Comparison of ENCODE assay signal across 25 cellular contexts in genomic region chr17:82218349-82219075, GRCh38. TPM values are rescaled to one million over a fixed set of nuclear protein-coding genes. Genes with fewer than 3 reads are reported as not detected.
A peak's percentile ranks its signal among the peaks of the same experiment; 100 is the strongest.
DNase-seq lines count a peak whose midpoint lies in the region; ATAC-seq, FAIRE-seq and TF ChIP-seq lines count a peak whose summit lies in the region.
"Had no signal": no experiment of that assay in that cellular context is flagged by ENCODE, and none has a peak within 500 bp of the region (broad histone marks: within the 10 kb centered on the region; RNA-seq: fewer than 3 reads in every experiment).

No MANE protein-coding gene starts in this region.

- H4K20me1 ChIP-seq in K562 (replicated peaks; ENCODE audit: control insufficient read depth, insufficient read depth, low read length), result no peaks in the 10 kb centered on the region

- peak overlapping the region; percentile 80 for H3K23ac ChIP-seq in neuronal stem cell (ENCODE audit: low read depth, low read length, poor library complexity)

- no peak overlapping the region for H2BK5ac ChIP-seq in neuronal stem cell (ENCODE audit: low read length)

- no peak overlapping the region for H3K4me3 ChIP-seq in left ventricle myocardium inferior
- H3K4me3 ChIP-seq in K562, result no peak overlapping the region
- no peak overlapping the region for H3K4me3 ChIP-seq in neuronal stem cell (ENCODE audit: low read length in 2 of 2)
- no peak overlapping the region for H3K4me3 ChIP-seq in aorta (ENCODE audit: low read length in 2 of 2)
- H3K4me3 ChIP-seq: cardiac muscle cell, GM23248, heart right ventricle, MG63, tibial artery had no signal

- peak overlapping the region; percentile 81 for H2BK15ac ChIP-seq in neuronal stem cell (ENCODE audit: low read length)

- H3K27ac ChIP-seq in left ventricle myocardium inferior (replicated peaks) (no peak overlapping the region), K562 (ENCODE audit: extremely low read depth, low read depth, low read length) (peak overlapping the region; percentile 98; the same call in 2 of the 3 replicates), neuronal stem cell (replicated peaks; ENCODE audit: low read length) (no peak overlapping the region), aorta (ENCODE audit: low read depth in 1 of 2, low read length in 2 of 2) (no peak overlapping the region)
- H3K27ac ChIP-seq: cardiac muscle cell had no signal

- WGBS in K562 (ENCODE audit: insufficient coverage, low coverage, missing lambda C conversion rate), result 96% methylated on average over 17 of the region's 32 CpGs
- WGBS in neuronal stem cell (ENCODE audit: extremely low coverage in 2 of 2, insufficient read length in 2 of 2, insufficient replicate concordance in 1 of 2), 2 donors, result no CpG with 5 or more reads among the region's 32 CpGs
- WGBS in aorta, 2 donors, result 92 to 95% methylated on average over 30 to 32 of the region's 32 CpGs

- intact Hi-C loops in Right ventricle myocardium inferior (cut with DNase I) (no loop called here), left ventricle myocardium inferior (cut with micrococcal nuclease) (no loop called here), K562 (cut with micrococcal nuclease) (no loop called here), aorta (cut with DNase I) (no loop called here)

- no peak overlapping the region for H3K4me2 ChIP-seq in K562 (ENCODE audit: insufficient read depth, low read length)
- no peak overlapping the region for H3K4me2 ChIP-seq in neuronal stem cell (ENCODE audit: insufficient read depth, low read length, poor library complexity, severe bottlenecking)

- no peak for TF ChIP-seq POLR2A in K562 (conservative IDR thresholded peaks at IDR 0.05)

- ATAC-seq in Right ventricle myocardium inferior (no peak), K562 (no peak), aorta (ENCODE audit: low FRiP score) (no peak)
- ATAC-seq: activated CD8-positive, alpha-beta T cell treated with anti-CD3 and anti-CD28 coated beads, Interleukin-2, amount 10 ng/mL, durations not matched to agents 7 days and 5 days; stimulated activated naive CD8-positive, alpha-beta T cell treated with anti-CD3 and anti-CD28 coated beads, Interleukin-15, Interleukin-2, amounts not matched to agents 100 U/mL and 50 U/mL, for 24 hours had no signal

- no peak overlapping the region for H3K4ac ChIP-seq in neuronal stem cell (ENCODE audit: low read length)

- H4K8ac ChIP-seq in neuronal stem cell (ENCODE audit: low read depth, low read length), result peak overlapping the region; percentile 6

- H3K27me3 ChIP-seq in left ventricle myocardium inferior (ENCODE audit: low read depth) (no peaks in the 10 kb centered on the region), K562 (ENCODE audit: control insufficient read depth in 2 of 2, insufficient read depth in 2 of 2, low read length in 2 of 2) (no peaks in the 10 kb centered on the region), neuronal stem cell (ENCODE audit: control insufficient read depth in 3 of 3, insufficient read depth in 3 of 3, low read depth in 1 of 3, low read length in 3 of 3) (no peaks in the 10 kb centered on the region), aorta (ENCODE audit: control insufficient read depth in 1 of 2, insufficient read depth in 2 of 2, low read length in 1 of 2) (no peaks in the 10 kb centered on the region)
- H3K27me3 ChIP-seq: BE2C, cardiac muscle cell, heart right ventricle, MG63, tibial artery had no signal

- H3K79me2 ChIP-seq in K562 (ENCODE audit: control insufficient read depth, insufficient read depth, low read length), result peaks cover under 1% of the 10 kb centered on the region; the same call in 2 of the 3 replicates

- CTCF ChIA-PET in K562 (lab: Yijun Ruan, JAX; ENCODE audit: low intra/inter-chr PET ratio), result no interaction called here

- H3K36me3 ChIP-seq in left ventricle myocardium inferior (no peaks in the 10 kb centered on the region), K562 (ENCODE audit: control insufficient read depth, insufficient read depth, low read length) (no peaks in the 10 kb centered on the region), neuronal stem cell (replicated peaks in 1 of 2; ENCODE audit: control insufficient read depth in 2 of 2, insufficient read depth in 2 of 2, low read length in 2 of 2) (no peaks in the 10 kb centered on the region), aorta (ENCODE audit: control insufficient read depth in 1 of 2, insufficient read depth in 2 of 2, low read length in 1 of 2) (no peaks in the 10 kb centered on the region)
- H3K36me3 ChIP-seq: BE2C, cardiac muscle cell, heart right ventricle, MG63, tibial artery had no signal

- in situ Hi-C loops in K562 (cut with MboI), result no loop called here

- no peaks in the 10 kb centered on the region for H3K9me1 ChIP-seq in K562 (ENCODE audit: control insufficient read depth, insufficient read depth, low read length)

- H3K9ac ChIP-seq in K562 (ENCODE audit: insufficient read depth in 1 of 2, low read depth in 2 of 2, low read length in 2 of 2) (peak overlapping the region; percentile 74 to 78; a peak in 3 of 4 replicates), neuronal stem cell (ENCODE audit: low read depth, low read length, poor library complexity) (peak overlapping the region; percentile 44)

- no TSS peak for BruUV-seq in K562 (replicated peaks; lab: Mats Ljungman, UMichigan)

- H4K91ac ChIP-seq in neuronal stem cell (ENCODE audit: low read depth, low read length, poor library complexity), result no peak overlapping the region

- H2BK120ac ChIP-seq in neuronal stem cell (ENCODE audit: low read depth, low read length), result no peak overlapping the region

- TF ChIP-seq EP300 in K562 (IDR thresholded peaks at IDR 0.05; ENCODE audit: low read length), result no peak

- H3K79me1 ChIP-seq in neuronal stem cell (ENCODE audit: low read depth, low read length), result no peaks in the 10 kb centered on the region

- peak overlapping the region; percentile 71 for H3K14ac ChIP-seq in neuronal stem cell (ENCODE audit: low read length)

- peak overlapping the region; percentile 56 for H2AK5ac ChIP-seq in neuronal stem cell (ENCODE audit: low read depth, low read length)

- DNase-seq in Right ventricle myocardium inferior (ENCODE audit: missing footprints) (peak; percentile 49), left ventricle myocardium inferior (no peak), K562 (ENCODE audit: extremely low read depth in 1 of 4, low spot score in 3 of 4) (no peak), neuronal stem cell (ENCODE audit: low spot score) (no peak), aorta (peak; percentile 52 to 67), NCI-H146 treated with DMSO at 0.1 percent for 48 hours (lab: John Stamatoyannopoulos, UW; ENCODE audit: unreplicated experiment) (no peak), NCI-H1092 (lab: John Stamatoyannopoulos, UW) (no peak), NCI-H2196 treated with DMSO at 0.1 percent for 48 hours (lab: John Stamatoyannopoulos, UW; ENCODE audit: unreplicated experiment) (no peak)
- DNase-seq: activated B cell treated with CpG ODN at 0.5 μM for 24 hours; activated CD8-positive, alpha-beta T cell treated with anti-CD3 and anti-CD28 coated beads, Interleukin-2, amount 10 ng/mL, durations not matched to agents 7 days and 5 days; activated naive CD4-positive, alpha-beta T cell; midbrain; NCI-H1436 treated with DMSO at 0.1 percent for 48 hours; NCI-H69; small intestine; stimulated activated CD4-positive, alpha-beta T cell treated with anti-CD3 and anti-CD28 coated beads, Interleukin-4, amount 100 ng/mL, for 1 hour; stimulated activated naive CD8-positive, alpha-beta T cell treated with anti-CD3 and anti-CD28 coated beads, Interleukin-15, Interleukin-2, amounts not matched to agents 100 U/mL and 50 U/mL, for 24 hours had no signal

- H3K18ac ChIP-seq in neuronal stem cell (ENCODE audit: low read length), result peak overlapping the region; percentile 64

- no peak for TF ChIP-seq RAD21 in K562 (CRISPR knock-in tag; conservative IDR thresholded peaks at IDR 0.05 in 1 of 2, IDR thresholded peaks at IDR 0.05 in 1 of 2)

- POLR2A ChIA-PET in K562 (lab: Yijun Ruan, JAX), result no interaction called here

- TF ChIP-seq CTCF in left ventricle myocardium inferior (IDR thresholded peaks at IDR 0.05; ENCODE audit: borderline replicate concordance), result no peak
- TF ChIP-seq CTCF in K562 (IDR thresholded peaks at IDR 0.05 in 2 of 3, conservative IDR thresholded peaks at IDR 0.05 in 1 of 3; ENCODE audit: insufficient read depth in 2 of 3, low read depth in 1 of 3, low read length in 3 of 3), result no peak

- H2AFZ ChIP-seq in K562 (ENCODE audit: low read depth, low read length) (no peak overlapping the region), neuronal stem cell (ENCODE audit: low read length) (no peak overlapping the region)
- H2AFZ ChIP-seq: GM23248 had no signal

- H2BK12ac ChIP-seq in neuronal stem cell (ENCODE audit: low read length), result peak overlapping the region; percentile 90

- peaks cover 33% of the 10 kb centered on the region for H3K4me1 ChIP-seq in left ventricle myocardium inferior
- H3K4me1 ChIP-seq in K562 (replicated peaks in 1 of 2; ENCODE audit: control insufficient read depth in 2 of 2, insufficient read depth in 2 of 2, low read length in 2 of 2), result peaks cover 43 to 70% of the 10 kb centered on the region in 2 experiments
- peaks cover 1 to 12% of the 10 kb centered on the region in 2 donors for H3K4me1 ChIP-seq in neuronal stem cell (ENCODE audit: control insufficient read depth in 2 of 2, insufficient read depth in 1 of 2, low read depth in 1 of 2, low read length in 2 of 2)
- H3K4me1 ChIP-seq in aorta (ENCODE audit: control insufficient read depth in 1 of 2, insufficient read depth in 2 of 2, low read length in 2 of 2), result no peaks in the 10 kb centered on the region

- FAIRE-seq in K562 (lab: Jason Lieb, UNC), result no peak
- FAIRE-seq: A204.1, small intestine had no signal

- H3K9me3 ChIP-seq in left ventricle myocardium inferior (replicated peaks) (no peaks in the 10 kb centered on the region), K562 (replicated peaks; ENCODE audit: control insufficient read depth, insufficient read depth, low read depth, low read length) (no peaks in the 10 kb centered on the region), neuronal stem cell (replicated peaks in 1 of 2; ENCODE audit: control insufficient read depth in 2 of 2, insufficient read depth in 1 of 2, low read depth in 1 of 2, low read length in 2 of 2) (no peaks in the 10 kb centered on the region), aorta (ENCODE audit: control insufficient read depth, low read length) (no peaks in the 10 kb centered on the region)
- H3K9me3 ChIP-seq: BE2C, Caco-2, heart right ventricle, MG63, tibial artery had no signal

RNA-seq across cellular contexts. Expression of gene CCDC57, which starts 5.9 kb away (rescaled TPM):
- total RNA-seq in Right ventricle myocardium inferior (7.9 TPM), left ventricle myocardium inferior (8.1 TPM), K562 (2014; rRNA removed) (13.6 and 19.0 TPM in 2 replicates), K562 (2014; rRNA removed; fragmentation: Illumina TruSeq; extraction: Trizol) (10.7 TPM in 2 replicates), K562 (2015; rRNA removed; fragmentation: Illumina TruSeq; extraction: Trizol) (17.1 and 18.1 TPM in 2 replicates), K562 (2021) (33.8 and 36.0 TPM in 2 replicates), aorta (10 to 100 TPM; 31.2 to 53.4 TPM)
- 238 and 466 TPM in 2 replicates for total RNA-seq in K562 (2011; cell fraction: chromatin; rRNA removed; ENCODE audit: low replicate concordance)
- total RNA-seq in K562 (2011; cell fraction: nucleolus; rRNA removed), result 176 and 211 TPM in 2 replicates
- total RNA-seq in K562 (2011; cell fraction: nucleoplasm; rRNA removed), result 135 and 163 TPM in 2 replicates
- polyA plus RNA-seq in K562 (2011; rRNA removed) (26.3 and 31.1 TPM in 2 replicates), K562 (2014; fragmentation: Illumina TruSeq; extraction: Trizol) (12.9 and 19.9 TPM in 2 replicates), K562 (2014; fragmentation: Nextera tagmentation; extraction: Ambion mirVana) (1 to 10 TPM in 1 of 2 experiments, under 1 TPM in 1; 0.83 to 1.1 TPM), K562 (2014; rRNA removed) (34.8 and 36.2 TPM in 2 replicates), aorta (100 to 1,000 TPM in 1 of 2 donors, 10 to 100 TPM in 1; 17.8 to 145 TPM)
- polyA plus RNA-seq in K562 (2011; cell fraction: cytosol; rRNA removed), result 15.4 and 18.8 TPM in 2 replicates
- 146 and 224 TPM in 2 replicates for polyA plus RNA-seq in K562 (2011; cell fraction: nucleus; rRNA removed)
- polyA plus RNA-seq in K562 (2012), result 20.1 and 38.4 TPM in 2 replicates
- 15.9 and 16.8 TPM in 2 replicates for polyA minus RNA-seq in K562 (2011; rRNA and poly(A)+ RNA removed)
- polyA minus RNA-seq in K562 (2011; cell fraction: cytosol; rRNA and poly(A)+ RNA removed), result 12.2 and 13.1 TPM in 2 replicates
- polyA minus RNA-seq in K562 (2011; cell fraction: nucleus; rRNA and poly(A)+ RNA removed), result 47.4 and 49.1 TPM in 2 replicates
- polyA plus RNA-seq in neuronal stem cell (2013, experiment 1 of 2), result 26.0 TPM
- polyA plus RNA-seq in neuronal stem cell (2013, experiment 2 of 2), result 24.0 TPM

RNA-seq across cellular contexts. Expression of gene SLC16A3, which starts 10.3 kb away (rescaled TPM):
- total RNA-seq in Right ventricle myocardium inferior (10.4 TPM), left ventricle myocardium inferior (8.5 TPM), K562 (2014; rRNA removed) (1.8 and 2.5 TPM in 2 replicates), K562 (2014; rRNA removed; fragmentation: Illumina TruSeq; extraction: Trizol) (0.11 and 0.13 TPM in 2 replicates), K562 (2015; rRNA removed; fragmentation: Illumina TruSeq; extraction: Trizol) (1.0 and 1.2 TPM in 2 replicates), K562 (2021) (2.9 and 5.4 TPM in 2 replicates), aorta (10 to 100 TPM; 55.6 to 96.9 TPM)
- 2.9 and 6.6 TPM in 2 replicates for total RNA-seq in K562 (2011; cell fraction: chromatin; rRNA removed; ENCODE audit: low replicate concordance)
- total RNA-seq in K562 (2011; cell fraction: nucleolus; rRNA removed), result 10.0 and 10.5 TPM in 2 replicates
- 4.4 and 5.7 TPM in 2 replicates for total RNA-seq in K562 (2011; cell fraction: nucleoplasm; rRNA removed)
- polyA plus RNA-seq in K562 (2011; rRNA removed) (3.7 and 8.3 TPM in 2 replicates), K562 (2014; fragmentation: Illumina TruSeq; extraction: Trizol) (0.58 and 0.78 TPM in 2 replicates), K562 (2014; fragmentation: Nextera tagmentation; extraction: Ambion mirVana) (not detected), K562 (2014; rRNA removed) (0.81 and 1.9 TPM in 2 replicates), aorta (10 to 100 TPM in 1 of 2 donors, 1 to 10 TPM in 1; 7.6 to 20.3 TPM)
- 9.7 and 12.8 TPM in 2 replicates for polyA plus RNA-seq in K562 (2011; cell fraction: cytosol; rRNA removed)
- 9.1 and 10.2 TPM in 2 replicates for polyA plus RNA-seq in K562 (2011; cell fraction: nucleus; rRNA removed)
- 4.9 and 9.3 TPM in 2 replicates for polyA plus RNA-seq in K562 (2012)
- 2.9 and 3.7 TPM in 2 replicates for polyA minus RNA-seq in K562 (2011; rRNA and poly(A)+ RNA removed)
- 7.0 and 15.5 TPM in 2 replicates for polyA minus RNA-seq in K562 (2011; cell fraction: cytosol; rRNA and poly(A)+ RNA removed)
- 4.8 and 6.9 TPM in 2 replicates for polyA minus RNA-seq in K562 (2011; cell fraction: nucleus; rRNA and poly(A)+ RNA removed)
- 3.5 TPM for polyA plus RNA-seq in neuronal stem cell (2013, experiment 1 of 2)
- 3.2 TPM for polyA plus RNA-seq in neuronal stem cell (2013, experiment 2 of 2)

RNA-seq across cellular contexts. Expression of gene CSNK1D, which starts 55.0 kb away (rescaled TPM):
- total RNA-seq in Right ventricle myocardium inferior, result 62.6 TPM
- 61.8 TPM for total RNA-seq in left ventricle myocardium inferior
- total RNA-seq in K562 (2011; cell fraction: chromatin; rRNA removed; ENCODE audit: low replicate concordance), result 268 and 441 TPM in 2 replicates
- 196 and 213 TPM in 2 replicates for total RNA-seq in K562 (2011; cell fraction: nucleolus; rRNA removed)
- 179 and 187 TPM in 2 replicates for total RNA-seq in K562 (2011; cell fraction: nucleoplasm; rRNA removed)
- total RNA-seq in K562 (2014; rRNA removed), result 26.1 and 39.0 TPM in 2 replicates
- total RNA-seq in K562 (2014; rRNA removed; fragmentation: Illumina TruSeq; extraction: Trizol), result 35.9 and 41.3 TPM in 2 replicates
- total RNA-seq in K562 (2015; rRNA removed; fragmentation: Illumina TruSeq; extraction: Trizol), result 35.7 and 36.6 TPM in 2 replicates
- total RNA-seq in K562 (2021), result 95.3 and 114 TPM in 2 replicates
- polyA plus RNA-seq in K562 (2011; rRNA removed), result 82.8 and 96.8 TPM in 2 replicates
- 51.5 and 60.4 TPM in 2 replicates for polyA plus RNA-seq in K562 (2011; cell fraction: cytosol; rRNA removed)
- 306 and 488 TPM in 2 replicates for polyA plus RNA-seq in K562 (2011; cell fraction: nucleus; rRNA removed)
- polyA plus RNA-seq in K562 (2012), result 102 and 106 TPM in 2 replicates
- 123 and 133 TPM in 2 replicates for polyA plus RNA-seq in K562 (2014; fragmentation: Illumina TruSeq; extraction: Trizol)
- 1 to 10 TPM; 6.5 to 7.4 TPM for polyA plus RNA-seq in K562 (2014; fragmentation: Nextera tagmentation; extraction: Ambion mirVana)
- 81.0 and 90.3 TPM in 2 replicates for polyA plus RNA-seq in K562 (2014; rRNA removed)
- polyA minus RNA-seq in K562 (2011; rRNA and poly(A)+ RNA removed), result 56.2 and 74.7 TPM in 2 replicates
- polyA minus RNA-seq in K562 (2011; cell fraction: cytosol; rRNA and poly(A)+ RNA removed), result 45.7 and 51.3 TPM in 2 replicates
- polyA minus RNA-seq in K562 (2011; cell fraction: nucleus; rRNA and poly(A)+ RNA removed), result 71.1 and 74.9 TPM in 2 replicates
- 70.3 TPM for polyA plus RNA-seq in neuronal stem cell (2013, experiment 1 of 2)
- polyA plus RNA-seq in neuronal stem cell (2013, experiment 2 of 2), result 72.1 TPM
- total RNA-seq in aorta, result 100 to 1,000 TPM; 130 to 153 TPM
- 10 to 100 TPM; 39.9 to 73.4 TPM for polyA plus RNA-seq in aorta

Comparison
In these comparisons a context has a peak if more than half of its experiments do, and no peak if none do; other contexts are left out.
1. DNase-seq: peak in Right ventricle myocardium inferior (single experiment) and aorta (2 of 2); none in left ventricle myocardium inferior (single experiment), K562 (0 of 4), neuronal stem cell (single experiment), NCI-H146 treated with DMSO at 0.1 percent for 48 hours (single experiment), NCI-H1092 (single experiment) and NCI-H2196 treated with DMSO at 0.1 percent for 48 hours (single experiment).